8 cellular contexts compared by ENCODE assay signal in genomic region chr5:95959051-95959963, GRCh38. TPM values are rescaled to one million over a fixed set of nuclear protein-coding genes. Genes with fewer than 3 reads are reported as not detected.
DNase-seq lines count a peak whose midpoint lies in the region; ATAC-seq and TF ChIP-seq lines count a peak whose summit lies in the region.

No MANE protein-coding gene starts in this region.

- no peaks in the 10 kb centered on the region for H3K36me3 ChIP-seq in HUES48 (ENCODE audit: control insufficient read depth, insufficient read depth, low read length)
- H3K36me3 ChIP-seq in colonic mucosa = no peaks in the 10 kb centered on the region
- no peaks in the 10 kb centered on the region for H3K36me3 ChIP-seq in mucosa of rectum (ENCODE audit: control insufficient read depth in 2 of 2, insufficient read depth in 2 of 2, low read length in 2 of 2)

- intact Hi-C loops in colonic mucosa (cut with DNase I) = no loop called here

- H3K9me3 ChIP-seq in AG04450 (ENCODE audit: control insufficient read depth, insufficient read depth, low read length) (peaks cover 6% of the 10 kb centered on the region; the same call in 1 of the 2 replicates), HUES48 (ENCODE audit: control insufficient read depth, insufficient read depth, low read length) (no peaks in the 10 kb centered on the region), colonic mucosa (no peaks in the 10 kb centered on the region), mucosa of rectum (ENCODE audit: control insufficient read depth in 2 of 2, low read length in 2 of 2) (no peaks in the 10 kb centered on the region)

- no peak overlapping the region for H3K9ac ChIP-seq in HUES48 (ENCODE audit: low read depth, low read length)
- H3K9ac ChIP-seq in colonic mucosa (ENCODE audit: low read depth in 2 of 2, low read length in 2 of 2) = peak overlapping the region; percentile 94 to 98
- H3K9ac ChIP-seq in mucosa of rectum (ENCODE audit: low read depth in 1 of 2, low read length in 2 of 2) = peak overlapping the region; percentile 66 to 99

- POLR2A ChIA-PET in AG04450 (lab: Yijun Ruan, JAX) = interaction anchor here (0.6 to 2.2 kb wide), 6 partner anchors 9 to 338 kb away, joined by 4 to 9 read pairs (median 5); no protein-coding TSS in a partner anchor

- H3K4me1 ChIP-seq in HUES48 (ENCODE audit: control insufficient read depth, insufficient read depth, low read length) = peaks cover 61% of the 10 kb centered on the region
- peaks cover 9% of the 10 kb centered on the region for H3K4me1 ChIP-seq in colonic mucosa
- peaks cover 10 to 16% of the 10 kb centered on the region in 2 donors for H3K4me1 ChIP-seq in mucosa of rectum (ENCODE audit: control insufficient read depth in 2 of 2, insufficient read depth in 2 of 2, low read length in 2 of 2)

- peak overlapping the region; percentile 91 for H3K27ac ChIP-seq in AG04450 (ENCODE audit: low read depth, low read length)
- H3K27ac ChIP-seq in HUES48 (ENCODE audit: low read depth, low read length) = no peak overlapping the region
- H3K27ac ChIP-seq in colonic mucosa = no peak overlapping the region
- H3K27ac ChIP-seq in mucosa of rectum (ENCODE audit: low read depth in 2 of 2, low read length in 2 of 2) = peak overlapping the region in 1 of 2 donors; percentile 96

- DNase-seq in AG04450 (ENCODE audit: low read depth, low spot score) = no peak
- DNase-seq in colonic mucosa = no peak
- no peak for DNase-seq in NCI-H1694 treated with DMSO at 0.1 percent for 48 hours (lab: John Stamatoyannopoulos, UW)
- DNase-seq in AG08396 (ENCODE audit: low spot score) = no peak

- ATAC-seq in HG02798 (IDR thresholded peaks at IDR 0.05; ENCODE audit: poor library complexity, unreplicated experiment) (no peak), GM21737 (IDR thresholded peaks at IDR 0.05; ENCODE audit: unreplicated experiment) (no peak)

- no peaks in the 10 kb centered on the region for H3K27me3 ChIP-seq in AG04450 (ENCODE audit: control insufficient read depth, insufficient read depth, low read length)
- H3K27me3 ChIP-seq in HUES48 (ENCODE audit: control insufficient read depth, insufficient read depth, low read length) = peaks cover 10% of the 10 kb centered on the region
- H3K27me3 ChIP-seq in colonic mucosa = no peaks in the 10 kb centered on the region
- no peaks in the 10 kb centered on the region for H3K27me3 ChIP-seq in mucosa of rectum (ENCODE audit: control insufficient read depth in 2 of 2, insufficient read depth in 2 of 2, low read length in 2 of 2)

- TF ChIP-seq CTCF in AG04450 (IDR thresholded peaks at IDR 0.05; ENCODE audit: low read depth, low read length) (no peak), colonic mucosa (IDR thresholded peaks at IDR 0.05) (no peak)

- H3K4me3 ChIP-seq in AG04450 (ENCODE audit: low read depth, low read length) (peak overlapping the region; percentile 100), HUES48 (ENCODE audit: low read depth, low read length) (peak overlapping the region; percentile 76), colonic mucosa (peak overlapping the region; percentile 88), mucosa of rectum (ENCODE audit: low read length in 2 of 2) (peak overlapping the region; percentile 83 to 86)

- CTCF ChIA-PET in AG04450 (lab: Charles Lee) = interaction anchor here (0.9 to 4.1 kb wide), 3 partner anchors 258 to 377 kb away, joined by 3 to 18 read pairs (median 3); no protein-coding TSS in a partner anchor

RNA-seq across cellular contexts. Expression of gene ELL2, which starts 2.3 kb away (rescaled TPM):
- polyA plus RNA-seq in AG04450 (2011; rRNA removed) = 99.7 and 131 TPM in 2 replicates
- polyA minus RNA-seq in AG04450 (2011; rRNA and poly(A)+ RNA removed) = 129 and 188 TPM in 2 replicates
- 10 to 100 TPM; 26.9 to 38.2 TPM for total RNA-seq in colonic mucosa
